In the genomic region with DNA sequence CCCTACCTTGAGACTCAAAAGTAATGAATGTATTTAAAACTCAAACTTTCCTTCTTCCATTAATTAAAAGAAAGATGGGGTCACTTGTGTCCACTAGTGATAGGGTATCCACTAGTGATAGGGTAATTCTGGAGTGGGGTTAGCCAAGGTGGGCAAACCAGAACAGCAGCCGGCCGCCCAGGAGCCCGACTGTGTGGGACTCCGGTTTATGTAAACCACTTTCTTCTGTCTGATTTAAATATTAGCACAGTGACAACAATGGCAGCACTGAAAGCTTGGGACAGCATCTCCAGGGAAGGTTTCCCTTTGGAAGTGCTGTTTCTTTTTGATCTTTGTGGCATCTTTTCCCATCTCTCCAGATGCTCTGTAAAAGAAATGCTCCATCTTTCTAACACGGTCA, we compare ENCODE assay signal across 9 cellular contexts. TPM values are rescaled to one million over a fixed set of nuclear protein-coding genes. Genes with fewer than 3 reads are reported as not detected.
A peak's percentile ranks its signal among the peaks of the same experiment; 100 is the strongest.
DNase-seq lines count a peak whose midpoint lies in the region; ATAC-seq and TF ChIP-seq lines count a peak whose summit lies in the region.
"Had no signal": no experiment of that assay in that cellular context is flagged by ENCODE, and none has a peak within 500 bp of the region (broad histone marks: within the 10 kb centered on the region; RNA-seq: fewer than 3 reads in every experiment).

No MANE protein-coding gene starts in this region.

- H3K9ac ChIP-seq in neural cell (ENCODE audit: low read length) = no peak overlapping the region

- H3K27me3 ChIP-seq in neural cell (ENCODE audit: insufficient read depth, low read depth, low read length) = peaks cover 24% of the 10 kb centered on the region

- H3K27ac Mint-ChIP-seq in stimulated activated naive CD8-positive, alpha-beta T cell treated with anti-CD3 and anti-CD28 coated beads, Interleukin-15, Interleukin-2, amounts not matched to agents 100 ng/mL and 50 ng/mL, for 24 hours = no peak overlapping the region
- H3K27ac Mint-ChIP-seq: effector memory CD8-positive, alpha-beta T cell had no signal

- TF ChIP-seq EP300 in neural cell (conservative IDR thresholded peaks at IDR 0.05; ENCODE audit: poor library complexity, severe bottlenecking) = no peak

- H3K36me3 Mint-ChIP-seq in stimulated activated naive CD8-positive, alpha-beta T cell treated with anti-CD3 and anti-CD28 coated beads, Interleukin-15, Interleukin-2, amounts not matched to agents 100 ng/mL and 50 ng/mL, for 24 hours (ENCODE audit: low read depth) = no peaks in the 10 kb centered on the region

- no peaks in the 10 kb centered on the region for H3K9me3 Mint-ChIP-seq in stimulated activated naive CD8-positive, alpha-beta T cell treated with anti-CD3 and anti-CD28 coated beads, Interleukin-15, Interleukin-2, amounts not matched to agents 100 ng/mL and 50 ng/mL, for 24 hours
- H3K9me3 Mint-ChIP-seq: effector memory CD8-positive, alpha-beta T cell had no signal

- peak overlapping the region; percentile 37 for H3K4me3 Mint-ChIP-seq in stimulated activated naive CD8-positive, alpha-beta T cell treated with anti-CD3 and anti-CD28 coated beads, Interleukin-15, Interleukin-2, amounts not matched to agents 100 ng/mL and 50 ng/mL, for 24 hours
- H3K4me3 Mint-ChIP-seq: effector memory CD8-positive, alpha-beta T cell had no signal

- no peaks in the 10 kb centered on the region for H3K79me2 ChIP-seq in neural cell (replicated peaks; ENCODE audit: insufficient read depth, low read length)

- DNase-seq in stimulated activated naive CD8-positive, alpha-beta T cell treated with anti-CD3 and anti-CD28 coated beads, Interleukin-15, Interleukin-2, amounts not matched to agents 100 U/mL and 50 U/mL, for 24 hours = no peak
- DNase-seq in coronary artery (ENCODE audit: low spot score) (no peak), SW 1271 (lab: John Stamatoyannopoulos, UW) (no peak), NCI-H2029 (lab: John Stamatoyannopoulos, UW) (no peak)
- DNase-seq: effector memory CD8-positive, alpha-beta T cell had no signal

- no peaks in the 10 kb centered on the region for H3K9me3 ChIP-seq in neural cell (ENCODE audit: low read length)

- no peaks in the 10 kb centered on the region for H4K20me1 ChIP-seq in neural cell (ENCODE audit: insufficient read depth)

- H3K4me2 ChIP-seq in neural cell (ENCODE audit: low read length) = no peak overlapping the region

- no peak overlapping the region for H3K27ac ChIP-seq in coronary artery
- H3K27ac ChIP-seq in neural cell (ENCODE audit: low read length) = no peak overlapping the region

- TF ChIP-seq RAD21 in neural cell (conservative IDR thresholded peaks at IDR 0.05) = no peak

- no peak for ATAC-seq in stimulated activated naive CD8-positive, alpha-beta T cell treated with anti-CD3 and anti-CD28 coated beads, Interleukin-15, Interleukin-2, amounts not matched to agents 100 U/mL and 50 U/mL, for 24 hours
- ATAC-seq in HG03196 (IDR thresholded peaks at IDR 0.05; ENCODE audit: unreplicated experiment) = no peak
- no peak for ATAC-seq in GM18505 (IDR thresholded peaks at IDR 0.05; ENCODE audit: unreplicated experiment)

- peak overlapping the region; percentile 85 for H3K4me3 ChIP-seq in coronary artery
- peak overlapping the region; percentile 61 for H3K4me3 ChIP-seq in neural cell (ENCODE audit: low read length)

- H3K9me2 ChIP-seq in neural cell (ENCODE audit: insufficient read depth, low read length) = no peaks in the 10 kb centered on the region

- H3K27me3 Mint-ChIP-seq in stimulated activated naive CD8-positive, alpha-beta T cell treated with anti-CD3 and anti-CD28 coated beads, Interleukin-15, Interleukin-2, amounts not matched to agents 100 ng/mL and 50 ng/mL, for 24 hours = peaks cover 43% of the 10 kb centered on the region

- no peak overlapping the region for H2AFZ ChIP-seq in neural cell (ENCODE audit: low read depth, low read length)

- H3K36me3 ChIP-seq in neural cell (ENCODE audit: insufficient read depth, low read length) = no peaks in the 10 kb centered on the region

- no peak for TF ChIP-seq POLR2A in GM18505 (IDR thresholded peaks at IDR 0.05; ENCODE audit: borderline replicate concordance, extremely low read depth, insufficient read depth, insufficient read length)

- H3F3A ChIP-seq in neural cell (ENCODE audit: insufficient read depth, low read length, poor library complexity, severe bottlenecking) = no peaks in the 10 kb centered on the region

- TF ChIP-seq CTCF in coronary artery (IDR thresholded peaks at IDR 0.05) (no peak), neural cell (IDR thresholded peaks at IDR 0.05; ENCODE audit: poor library complexity, severe bottlenecking) (no peak)

- peaks cover 17% of the 10 kb centered on the region for H3K4me1 Mint-ChIP-seq in stimulated activated naive CD8-positive, alpha-beta T cell treated with anti-CD3 and anti-CD28 coated beads, Interleukin-15, Interleukin-2, amounts not matched to agents 100 ng/mL and 50 ng/mL, for 24 hours (ENCODE audit: low read depth)

TF ChIP-seq in neural cell, 6 proteins besides CTCF, POLR2A, EP300 and RAD21:
- TF ChIP-seq POLR2AphosphoS5 (IDR thresholded peaks at IDR 0.05) = no peak
- no peak for TF ChIP-seq SMC3 (conservative IDR thresholded peaks at IDR 0.05; ENCODE audit: poor library complexity)
- no peak for TF ChIP-seq EZH2 (IDR thresholded peaks at IDR 0.05; ENCODE audit: borderline replicate concordance, insufficient read depth, low read length, poor library complexity, severe bottlenecking)
- no peak for TF ChIP-seq TAF1 (IDR thresholded peaks at IDR 0.05; ENCODE audit: low read depth)
- no peak for TF ChIP-seq MXI1 (conservative IDR thresholded peaks at IDR 0.05; ENCODE audit: poor library complexity, severe bottlenecking)
- TF ChIP-seq, protein P1, sequence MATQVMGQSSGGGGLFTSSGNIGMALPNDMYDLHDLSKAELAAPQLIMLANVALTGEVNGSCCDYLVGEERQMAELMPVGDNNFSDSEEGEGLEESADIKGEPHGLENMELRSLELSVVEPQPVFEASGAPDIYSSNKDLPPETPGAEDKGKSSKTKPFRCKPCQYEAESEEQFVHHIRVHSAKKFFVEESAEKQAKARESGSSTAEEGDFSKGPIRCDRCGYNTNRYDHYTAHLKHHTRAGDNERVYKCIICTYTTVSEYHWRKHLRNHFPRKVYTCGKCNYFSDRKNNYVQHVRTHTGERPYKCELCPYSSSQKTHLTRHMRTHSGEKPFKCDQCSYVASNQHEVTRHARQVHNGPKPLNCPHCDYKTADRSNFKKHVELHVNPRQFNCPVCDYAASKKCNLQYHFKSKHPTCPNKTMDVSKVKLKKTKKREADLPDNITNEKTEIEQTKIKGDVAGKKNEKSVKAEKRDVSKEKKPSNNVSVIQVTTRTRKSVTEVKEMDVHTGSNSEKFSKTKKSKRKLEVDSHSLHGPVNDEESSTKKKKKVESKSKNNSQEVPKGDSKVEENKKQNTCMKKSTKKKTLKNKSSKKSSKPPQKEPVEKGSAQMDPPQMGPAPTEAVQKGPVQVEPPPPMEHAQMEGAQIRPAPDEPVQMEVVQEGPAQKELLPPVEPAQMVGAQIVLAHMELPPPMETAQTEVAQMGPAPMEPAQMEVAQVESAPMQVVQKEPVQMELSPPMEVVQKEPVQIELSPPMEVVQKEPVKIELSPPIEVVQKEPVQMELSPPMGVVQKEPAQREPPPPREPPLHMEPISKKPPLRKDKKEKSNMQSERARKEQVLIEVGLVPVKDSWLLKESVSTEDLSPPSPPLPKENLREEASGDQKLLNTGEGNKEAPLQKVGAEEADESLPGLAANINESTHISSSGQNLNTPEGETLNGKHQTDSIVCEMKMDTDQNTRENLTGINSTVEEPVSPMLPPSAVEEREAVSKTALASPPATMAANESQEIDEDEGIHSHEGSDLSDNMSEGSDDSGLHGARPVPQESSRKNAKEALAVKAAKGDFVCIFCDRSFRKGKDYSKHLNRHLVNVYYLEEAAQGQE (IDR thresholded peaks at IDR 0.05; ENCODE audit: borderline replicate concordance) = no peak

RNA-seq across cellular contexts. Expression of a gene that starts 0.7 kb away (rescaled TPM):
- 0.16 TPM in 1 of 2 replicates, not detected in the other for polyA plus RNA-seq in neural cell
- polyA minus RNA-seq in neural cell = not detected in 2 replicates
